ENCODE assay signal across 8 cellular contexts in genomic region chr16:5025171-5025632, GRCh38. TPM values are rescaled to one million over a fixed set of nuclear protein-coding genes. Genes with fewer than 3 reads are reported as not detected.
DNase-seq lines count a peak whose midpoint lies in the region; ATAC-seq and TF ChIP-seq lines count a peak whose summit lies in the region.

No MANE protein-coding gene starts in this region.

- H3K4me3 ChIP-seq in brain microvascular endothelial cell (ENCODE audit: low read depth, low read length) = no peak overlapping the region

- no peaks in the 10 kb centered on the region for H3K27me3 Mint-ChIP-seq in neural crest cell (ENCODE audit: low read depth)

- no peaks in the 10 kb centered on the region for H3K36me3 Mint-ChIP-seq in neural crest cell (ENCODE audit: low read depth)

- ATAC-seq in HG03175 (IDR thresholded peaks at IDR 0.05; ENCODE audit: unreplicated experiment) = no peak

- no peaks in the 10 kb centered on the region for H3K9me3 Mint-ChIP-seq in neural crest cell

- H3K4me1 Mint-ChIP-seq in neural crest cell = no peaks in the 10 kb centered on the region

- TF ChIP-seq CTCF in brain microvascular endothelial cell (IDR thresholded peaks at IDR 0.05; ENCODE audit: low read depth, low read length, missing control alignments) (peak; percentile 68), neural crest cell (conservative IDR thresholded peaks at IDR 0.05) (no peak)

- H3K27ac Mint-ChIP-seq in neural crest cell (ENCODE audit: unreplicated experiment) = no peak overlapping the region

- no peaks in the 10 kb centered on the region for H3K27me3 ChIP-seq in brain microvascular endothelial cell (replicated peaks)

- H3K27ac ChIP-seq in brain microvascular endothelial cell = no peak overlapping the region

- in situ Hi-C loops in brain microvascular endothelial cell (cut with HindIII; ENCODE audit: low pct_ligation_motif_present, low sequenced_read_pairs) = no loop called here

- H3K36me3 ChIP-seq in brain microvascular endothelial cell (replicated peaks) = no peaks in the 10 kb centered on the region

- peak; percentile 72 for DNase-seq in ELF-1 (ENCODE audit: low read depth, low spot score)
- peak; percentile 13 to 61 for DNase-seq in NCI-H2081 (lab: John Stamatoyannopoulos, UW)
- DNase-seq in brain microvascular endothelial cell = no peak
- DNase-seq in neural crest cell (ENCODE audit: low read depth, low spot score) = peak; percentile 26
- no peak for DNase-seq in retina
- DNase-seq in NOMO-1 treated with dmso at 0.1 percent for 144 hours (lab: John Stamatoyannopoulos, UW; ENCODE audit: unreplicated experiment) = no peak
- no peak for DNase-seq in MV-4-11 (lab: John Stamatoyannopoulos, UW)

- H3K4me3 Mint-ChIP-seq in neural crest cell = no peak overlapping the region

RNA-seq across cellular contexts. Expression of gene NAGPA, which starts 8.5 kb away (rescaled TPM):
- total RNA-seq in neural crest cell = 11.0 and 15.3 TPM in 2 replicates

RNA-seq across cellular contexts. Expression of gene C16orf89, which starts 40.6 kb away (rescaled TPM):
- not detected in 2 replicates for total RNA-seq in neural crest cell

RNA-seq across cellular contexts. Expression of gene ALG1, which starts 46.4 kb away (rescaled TPM):
- total RNA-seq in neural crest cell = 23.2 and 25.2 TPM in 2 replicates

Comparison
In these comparisons a context has a peak if more than half of its experiments do, and no peak if none do; other contexts are left out.
1. DNase-seq: peak in ELF-1 (single experiment), NCI-H2081 (2 of 2) and neural crest cell (single experiment); none in brain microvascular endothelial cell (single experiment), retina (single experiment), NOMO-1 treated with dmso at 0.1 percent for 144 hours (single experiment) and MV-4-11 (single experiment).